32 cellular contexts compared by ENCODE assay signal in the genomic region with DNA sequence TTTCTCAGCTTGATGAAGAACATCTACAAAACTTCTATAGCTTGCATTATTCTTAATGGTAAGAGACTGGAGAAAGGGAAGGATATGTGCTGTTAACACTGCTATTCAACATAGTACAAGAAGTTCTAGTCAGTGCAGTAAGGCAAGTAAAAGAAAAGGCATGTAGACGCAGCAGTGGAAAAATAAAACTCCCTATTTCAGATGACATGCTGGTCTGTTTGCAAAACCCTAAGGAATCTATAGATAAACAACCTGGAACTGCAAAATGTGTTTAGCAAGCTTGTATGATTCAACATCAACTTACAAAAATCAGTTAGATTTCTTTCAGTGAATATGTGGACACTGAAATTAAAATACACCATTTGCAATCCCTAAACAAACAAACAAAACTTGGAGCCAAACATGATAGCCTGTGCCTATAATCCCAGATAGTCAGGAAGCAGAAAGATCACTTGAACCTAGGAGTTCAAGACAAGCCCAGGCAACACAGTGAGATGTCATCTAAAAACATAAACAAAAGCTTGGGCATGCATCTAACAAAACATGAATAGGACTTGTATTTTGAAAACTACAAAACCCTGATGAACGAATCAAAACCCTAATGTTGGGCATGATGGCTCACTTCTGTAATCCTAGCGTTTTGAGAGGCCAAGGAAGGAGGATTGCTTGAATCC.
DNase-seq lines count a peak whose midpoint lies in the region; ATAC-seq, FAIRE-seq and TF ChIP-seq lines count a peak whose summit lies in the region.
"Had no signal": no experiment of that assay in that cellular context is flagged by ENCODE, and none has a peak within 500 bp of the region (broad histone marks: within the 10 kb centered on the region; RNA-seq: fewer than 3 reads in every experiment).

No MANE protein-coding gene starts in this region.

- peaks cover 43% of the 10 kb centered on the region for H3K4me1 Mint-ChIP-seq in chondrocyte (ENCODE audit: low read depth)
- H3K4me1 Mint-ChIP-seq in activated naive CD4-positive, alpha-beta T cell treated with anti-CD3 and anti-CD28 coated beads, Interleukin-2, amount 10 ng/mL, durations not matched to agents 7 days and 5 days, result peaks cover 6% of the 10 kb centered on the region
- H3K4me1 Mint-ChIP-seq: H9, naive B cell had no signal

- H3K9ac ChIP-seq in mesenchymal stem cell (ENCODE audit: low read length), result no peak overlapping the region
- H3K9ac ChIP-seq: BLaER1 treated with 17β-estradiol and CSF1 and Interleukin-3, amounts not matched to agents 10 nM and 100 nM had no signal

- TF ChIP-seq CTCF in D721Med (IDR thresholded peaks at IDR 0.05; ENCODE audit: insufficient read depth, missing control alignments), result no peak
- no peak for TF ChIP-seq CTCF in chondrocyte (IDR thresholded peaks at IDR 0.05)
- TF ChIP-seq CTCF in Peyer's patch (IDR thresholded peaks at IDR 0.05), result no peak

- no peak overlapping the region for H3K4me3 Mint-ChIP-seq in chondrocyte (ENCODE audit: unreplicated experiment)
- no peak overlapping the region for H3K4me3 Mint-ChIP-seq in activated naive CD4-positive, alpha-beta T cell treated with anti-CD3 and anti-CD28 coated beads, Interleukin-2, amount 10 ng/mL, durations not matched to agents 7 days and 5 days
- H3K4me3 Mint-ChIP-seq: activated CD4-positive, alpha-beta T cell treated with anti-CD3 and anti-CD28 coated beads, Interleukin-2, amount 10 ng/mL, durations not matched to agents 7 days and 5 days; activated T-cell treated with anti-CD3 and anti-CD28 coated beads, Interleukin-2, amount 50 U/mL, for 24 hours; effector memory CD8-positive, alpha-beta T cell; H9; naive B cell; stimulated activated naive B cell treated with anti-CD40 and anti-IgM and Interleukin-4, amounts not matched to agents 10 μg/mL and 1 μg/mL and 100 μg/mL, for 72 hours; type B pancreatic cell had no signal

- no peak overlapping the region for H3K14ac ChIP-seq in mesenchymal stem cell (ENCODE audit: low read length in 2 of 2)

- H3K36me3 Mint-ChIP-seq in chondrocyte (ENCODE audit: low read depth), result peaks cover 31% of the 10 kb centered on the region
- H3K36me3 Mint-ChIP-seq in activated naive CD4-positive, alpha-beta T cell treated with anti-CD3 and anti-CD28 coated beads, Interleukin-2, amount 10 ng/mL, durations not matched to agents 7 days and 5 days, result peaks cover 31% of the 10 kb centered on the region

- no peak overlapping the region for H2BK120ac ChIP-seq in mesenchymal stem cell (ENCODE audit: low read depth, low read length)

- no peak overlapping the region for H2BK15ac ChIP-seq in mesenchymal stem cell (ENCODE audit: low read depth, poor library complexity, severe bottlenecking)

- H2BK5ac ChIP-seq in mesenchymal stem cell (ENCODE audit: low read depth, low read length, poor library complexity, severe bottlenecking), result no peak overlapping the region

- H4K91ac ChIP-seq in mesenchymal stem cell (ENCODE audit: low read length), result no peak overlapping the region

- H3K4me1 ChIP-seq in mesenchymal stem cell (ENCODE audit: control insufficient read depth, insufficient read depth, low read depth, low read length) (no peaks in the 10 kb centered on the region), Peyer's patch (no peaks in the 10 kb centered on the region)
- H3K4me1 ChIP-seq: adrenal gland; BLaER1 treated with 17β-estradiol and CSF1 and Interleukin-3, amounts not matched to agents 10 nM and 100 nM had no signal

- H3K27ac ChIP-seq in mesenchymal stem cell (ENCODE audit: low read length, poor library complexity, severe bottlenecking) (no peak overlapping the region), Peyer's patch (no peak overlapping the region)
- H3K27ac ChIP-seq: adrenal gland; BLaER1 treated with 17β-estradiol and CSF1 and Interleukin-3, amounts not matched to agents 10 nM and 100 nM; brain microvascular endothelial cell; heart right ventricle; SJSA1; VCaP had no signal

- no peak overlapping the region for H3K23ac ChIP-seq in mesenchymal stem cell (ENCODE audit: low read length in 2 of 2)

- H3K4me2 ChIP-seq in mesenchymal stem cell (ENCODE audit: low read length, poor library complexity, severe bottlenecking), result no peak overlapping the region
- H3K4me2 ChIP-seq: BLaER1 treated with 17β-estradiol and CSF1 and Interleukin-3, amounts not matched to agents 10 nM and 100 nM had no signal

- no peaks in the 10 kb centered on the region for H3K27me3 Mint-ChIP-seq in chondrocyte (ENCODE audit: low read depth)
- H3K27me3 Mint-ChIP-seq in activated naive CD4-positive, alpha-beta T cell treated with anti-CD3 and anti-CD28 coated beads, Interleukin-2, amount 10 ng/mL, durations not matched to agents 7 days and 5 days, result no peaks in the 10 kb centered on the region
- H3K27me3 Mint-ChIP-seq: activated CD4-positive, alpha-beta T cell treated with anti-CD3 and anti-CD28 coated beads, Interleukin-2, amount 10 ng/mL, durations not matched to agents 7 days and 5 days; activated T-cell treated with anti-CD3 and anti-CD28 coated beads, Interleukin-2, amount 50 U/mL, for 24 hours; effector memory CD8-positive, alpha-beta T cell; naive B cell; stimulated activated naive B cell treated with anti-CD40 and anti-IgM and Interleukin-4, amounts not matched to agents 10 μg/mL and 1 μg/mL and 100 μg/mL, for 72 hours; type B pancreatic cell had no signal

- H3K27ac Mint-ChIP-seq in chondrocyte (ENCODE audit: unreplicated experiment), result peak overlapping the region; percentile 38
- H3K27ac Mint-ChIP-seq in activated naive CD4-positive, alpha-beta T cell treated with anti-CD3 and anti-CD28 coated beads, Interleukin-2, amount 10 ng/mL, durations not matched to agents 7 days and 5 days, result no peak overlapping the region
- H3K27ac Mint-ChIP-seq: activated CD4-positive, alpha-beta T cell treated with anti-CD3 and anti-CD28 coated beads, Interleukin-2, amount 10 ng/mL, durations not matched to agents 7 days and 5 days; activated T-cell treated with anti-CD3 and anti-CD28 coated beads, Interleukin-2, amount 50 U/mL, for 24 hours; effector memory CD8-positive, alpha-beta T cell; H9; stimulated activated naive B cell treated with anti-CD40 and anti-IgM and Interleukin-4, amounts not matched to agents 10 μg/mL and 1 μg/mL and 100 μg/mL, for 72 hours; type B pancreatic cell had no signal

- no peak overlapping the region for H2AFZ ChIP-seq in mesenchymal stem cell (ENCODE audit: low read depth, low read length)

- no peak overlapping the region for H3K4ac ChIP-seq in mesenchymal stem cell (ENCODE audit: low read depth in 1 of 2, low read length in 2 of 2)

- H3K79me1 ChIP-seq in mesenchymal stem cell (replicated peaks; ENCODE audit: low read length, poor library complexity, severe bottlenecking), result no peaks in the 10 kb centered on the region

- H3K9me3 Mint-ChIP-seq in chondrocyte (ENCODE audit: low read depth), result peaks cover 15% of the 10 kb centered on the region
- H3K9me3 Mint-ChIP-seq in activated naive CD4-positive, alpha-beta T cell treated with anti-CD3 and anti-CD28 coated beads, Interleukin-2, amount 10 ng/mL, durations not matched to agents 7 days and 5 days, result peaks cover 15% of the 10 kb centered on the region

- DNase-seq in D721Med (ENCODE audit: insufficient read length, low spot score) (no peak), NCI-H460 (ENCODE audit: extremely low read depth, low read depth) (peak; percentile 5), chondrocyte (ENCODE audit: low spot score) (no peak), mesenchymal stem cell (peak; percentile 61), superior temporal gyrus (ENCODE audit: extremely low spot score) (no peak), Peyer's patch (no peak)
- DNase-seq in activated naive CD4-positive, alpha-beta T cell treated with anti-CD3 and anti-CD28 coated beads, Interleukin-2, amount 10 ng/mL, durations not matched to agents 7 days and 5 days, result no peak
- DNase-seq: activated CD4-positive, alpha-beta T cell treated with anti-CD3 and anti-CD28 coated beads, Interleukin-2, amount 10 ng/mL, durations not matched to agents 7 days and 5 days; activated T-cell treated with anti-CD3 and anti-CD28 coated beads, Interleukin-2, amount 50 U/mL, for 24 hours; adrenal gland; brain microvascular endothelial cell; cortex of kidney; effector memory CD8-positive, alpha-beta T cell; erythroblast; foreskin melanocyte; H9; heart right ventricle; Kasumi-1; kidney glomerular epithelial cell; midbrain; naive B cell; NCI-H1694; NCI-H510A; RPMI8226; stimulated activated naive B cell treated with anti-CD40 and anti-IgM and Interleukin-4, amounts not matched to agents 10 μg/mL and 1 μg/mL and 100 μg/mL, for 72 hours; substantia nigra; T-helper 9 cell had no signal

- H4K8ac ChIP-seq in mesenchymal stem cell (ENCODE audit: low read length), result no peak overlapping the region

- no peak overlapping the region for H2AK5ac ChIP-seq in mesenchymal stem cell (ENCODE audit: low read length, severe bottlenecking)

- H3K4me3 ChIP-seq in mesenchymal stem cell (ENCODE audit: insufficient read depth in 1 of 2, low read depth in 1 of 2, low read length in 2 of 2), result no peak overlapping the region
- H3K4me3 ChIP-seq in Peyer's patch, result no peak overlapping the region
- H3K4me3 ChIP-seq: adrenal gland; BLaER1 treated with 17β-estradiol and CSF1 and Interleukin-3, amounts not matched to agents 10 nM and 100 nM; heart right ventricle; SJSA1 had no signal

- TF ChIP-seq POLR2A in Peyer's patch (IDR thresholded peaks at IDR 0.05), result no peak

- H3K18ac ChIP-seq in mesenchymal stem cell (ENCODE audit: low read depth in 1 of 2, low read length in 2 of 2), result no peak overlapping the region

- H3K36me3 ChIP-seq in mesenchymal stem cell (ENCODE audit: control insufficient read depth in 1 of 2, insufficient read depth in 2 of 2, low read depth in 1 of 2, low read length in 2 of 2) (no peaks in the 10 kb centered on the region), Peyer's patch (peaks cover 0 to 4% (median 0%) of the 10 kb centered on the region in 3 donors)
- H3K36me3 ChIP-seq: adrenal gland, brain microvascular endothelial cell, heart right ventricle, SJSA1 had no signal

- CTCF ChIA-PET in activated naive CD4-positive, alpha-beta T cell treated with anti-CD3 and anti-CD28 coated beads, Interleukin-2, amount 10 ng/mL, durations not matched to agents 7 days and 5 days (lab: Charles Lee), result no interaction called here

- H3K9me3 ChIP-seq in mesenchymal stem cell (ENCODE audit: control insufficient read depth, low read length), result peaks cover 4% of the 10 kb centered on the region
- H3K9me3 ChIP-seq in Peyer's patch, result no peaks in the 10 kb centered on the region
- H3K9me3 ChIP-seq: adrenal gland, SJSA1 had no signal

- peak; percentile 11 for FAIRE-seq in D721Med (lab: Jason Lieb, UNC)

- no peak overlapping the region for H2BK12ac ChIP-seq in mesenchymal stem cell (ENCODE audit: low read length in 2 of 2)

- H3K27me3 ChIP-seq in mesenchymal stem cell (ENCODE audit: control insufficient read depth in 1 of 2, insufficient read depth in 1 of 2, low read length in 2 of 2) (no peaks in the 10 kb centered on the region), Peyer's patch (no peaks in the 10 kb centered on the region)
- H3K27me3 ChIP-seq: adrenal gland; BLaER1 treated with 17β-estradiol and CSF1 and Interleukin-3, amounts not matched to agents 10 nM and 100 nM; brain microvascular endothelial cell; heart right ventricle; SJSA1 had no signal

- ATAC-seq in HG02610 (IDR thresholded peaks at IDR 0.05; ENCODE audit: unreplicated experiment), result no peak
- ATAC-seq: effector memory CD8-positive, alpha-beta T cell; heart right ventricle; stimulated activated naive B cell treated with anti-CD40 and anti-IgM and Interleukin-4, amounts not matched to agents 10 μg/mL and 1 μg/mL and 100 μg/mL, for 72 hours had no signal

- 80% methylated on average over 2 of the region's 3 CpGs for WGBS in mesenchymal stem cell

Comparison
In these comparisons a context has a peak if more than half of its experiments do, and no peak if none do; other contexts are left out.
1. DNase-seq: peak in NCI-H460 (single experiment) and mesenchymal stem cell (single experiment); none in D721Med (single experiment), chondrocyte (single experiment), superior temporal gyrus (single experiment), activated naive CD4-positive, alpha-beta T cell treated with anti-CD3 and anti-CD28 coated beads, Interleukin-2, amount 10 ng/mL, durations not matched to agents 7 days and 5 days (single experiment) and Peyer's patch (0 of 3).